In genomic region chr11:105609832-105610781, GRCh38 we compare ENCODE assay signal across 9 cellular contexts. TPM values are rescaled to one million over a fixed set of nuclear protein-coding genes. Genes with fewer than 3 reads are reported as not detected.
A peak's percentile ranks its signal among the peaks of the same experiment; 100 is the strongest.
DNase-seq lines count a peak whose midpoint lies in the region; ATAC-seq and TF ChIP-seq lines count a peak whose summit lies in the region.
"Had no signal": no experiment of that assay in that cellular context is flagged by ENCODE, and none has a peak within 500 bp of the region (broad histone marks: within the 10 kb centered on the region; RNA-seq: fewer than 3 reads in every experiment).

GRIA4 (plus strand) TSS chr11:105610073; CDS start chr11:105610998, 925 bp downstream.

- no peaks in the 10 kb centered on the region for H3K9me2 ChIP-seq in PC-3 (replicated peaks; ENCODE audit: low read length)

- no peaks in the 10 kb centered on the region for H3K9me3 ChIP-seq in PC-3 (ENCODE audit: low read length)
- no peaks in the 10 kb centered on the region for H3K9me3 ChIP-seq in effector memory CD4-positive, alpha-beta T cell (ENCODE audit: control insufficient read depth, low read length)
- peaks cover 0 to 6% (median 0%) of the 10 kb centered on the region in 3 donors for H3K9me3 ChIP-seq in tibial artery

- H3K79me2 ChIP-seq in PC-3 (ENCODE audit: low read length), result no peaks in the 10 kb centered on the region

- H3K4me2 ChIP-seq in PC-3 (ENCODE audit: low read length), result peak within 1 kb of the TSS; percentile 42

- H3K36me3 ChIP-seq in PC-3 (ENCODE audit: low read depth, low read length), result no peaks in the 10 kb centered on the region
- no peaks in the 10 kb centered on the region for H3K36me3 ChIP-seq in effector memory CD4-positive, alpha-beta T cell (ENCODE audit: control insufficient read depth, insufficient read depth, low read length)
- no peaks in the 10 kb centered on the region for H3K36me3 ChIP-seq in tibial artery

- H3K36me3 Mint-ChIP-seq in memory B cell, result peaks cover 2% of the 10 kb centered on the region

- 0 out of 2 replicates have a peak, but pooled peaks cover 3% of the 10 kb centered on the region for H3K4me1 ChIP-seq in PC-3 (ENCODE audit: insufficient read depth, low read length)
- H3K4me1 ChIP-seq in effector memory CD4-positive, alpha-beta T cell (ENCODE audit: control insufficient read depth, insufficient read depth, low read length, poor library complexity, severe bottlenecking), result peaks cover 3% of the 10 kb centered on the region
- peaks cover 0 to 19% (median 11%) of the 10 kb centered on the region in 4 donors for H3K4me1 ChIP-seq in tibial artery

- H3K27me3 ChIP-seq in PC-3 (ENCODE audit: low read length) (peaks cover 37% of the 10 kb centered on the region), tibial artery (peaks cover 0 to 17% of the 10 kb centered on the region in 2 donors)
- H3K27me3 ChIP-seq in effector memory CD4-positive, alpha-beta T cell (replicated peaks; ENCODE audit: control insufficient read depth, insufficient read depth, low read length, poor library complexity, severe bottlenecking), result peaks cover 5% of the 10 kb centered on the region

- CTCF ChIA-PET in PC-3 (lab: Charles Lee), result no interaction called here

- TF ChIP-seq CTCF in PC-3 (conservative IDR thresholded peaks at IDR 0.05; ENCODE audit: low read depth, low read length) (no peak), tibial artery (IDR thresholded peaks at IDR 0.05) (no peak)

- H2AFZ ChIP-seq in PC-3 (ENCODE audit: low read length), result peak within 1 kb of the TSS; percentile 47; the same call in 1 of the 2 replicates

- H3K9me3 Mint-ChIP-seq in memory B cell, result peaks cover 4% of the 10 kb centered on the region

- H3K27me3 Mint-ChIP-seq in memory B cell, result peaks cover 15% of the 10 kb centered on the region

- H3K27ac Mint-ChIP-seq in memory B cell, result no peak within 1 kb of the TSS

- H3K4me3 ChIP-seq in PC-3 (ENCODE audit: low read length) (peak within 1 kb of the TSS; percentile 16; the same call in 1 of the 2 replicates), tibial artery (peak within 1 kb of the TSS; percentile 17 to 47)
- H3K4me3 ChIP-seq in effector memory CD4-positive, alpha-beta T cell (ENCODE audit: insufficient read depth, low read depth, low read length, poor library complexity, severe bottlenecking), result peak within 1 kb of the TSS; percentile 18

- POLR2A ChIA-PET in PC-3 (lab: Charles Lee; ENCODE audit: unreplicated experiment), result no interaction called here

- ATAC-seq in PC-3 (peak; percentile 60), memory B cell (ENCODE audit: low read depth) (no peak), GM21390 (IDR thresholded peaks at IDR 0.05; ENCODE audit: unreplicated experiment) (no peak)

- H3K4me1 Mint-ChIP-seq in memory B cell, result peaks cover 2% of the 10 kb centered on the region

- H3K9ac ChIP-seq in PC-3 (ENCODE audit: low read length), result no peak within 1 kb of the TSS

- no peaks in the 10 kb centered on the region for H3F3A ChIP-seq in PC-3 (ENCODE audit: low read length, unreplicated experiment)

- intact Hi-C loops in PC-3 (cut with micrococcal nuclease) (loop anchor here (1.0 kb wide), 1 partner anchor 252 kb away; no protein-coding TSS in a partner anchor), tibial artery (cut with DNase I; ENCODE audit: low total_unique reads) (no loop called here)

- no TSS peak for BruUV-seq in PC-3 (replicated peaks; lab: Mats Ljungman, UMichigan)

- DNase-seq in activated CD8-positive, alpha-beta memory T cell treated with anti-CD3 and anti-CD28 coated beads, Interleukin-2, amount 50 U/mL, for 48 hours, result peak; percentile 46
- DNase-seq in activated CD8-positive, alpha-beta memory T cell treated with anti-CD3 and anti-CD28 coated beads for 24 hours, result no peak
- no peak for DNase-seq in PC-3
- no peak for DNase-seq in effector memory CD4-positive, alpha-beta T cell
- no peak for DNase-seq in memory B cell (ENCODE audit: low spot score in 2 of 2)
- DNase-seq in tibial artery, result peak; percentile 32 to 64
- DNase-seq in NCI-H2196 (lab: John Stamatoyannopoulos, UW; ENCODE audit: unreplicated experiment), result no peak

- H3K27ac ChIP-seq in PC-3 (ENCODE audit: low read length), result no peak within 1 kb of the TSS
- no peak within 1 kb of the TSS for H3K27ac ChIP-seq in effector memory CD4-positive, alpha-beta T cell (ENCODE audit: insufficient read depth, low read length, poor library complexity, severe bottlenecking)
- no peak within 1 kb of the TSS for H3K27ac ChIP-seq in tibial artery

- no peaks in the 10 kb centered on the region for H4K20me1 ChIP-seq in PC-3 (ENCODE audit: low read length)

- H3K4me3 Mint-ChIP-seq in memory B cell, result peak within 1 kb of the TSS; percentile 17

RNA-seq across cellular contexts. Expression of gene GRIA4, which starts in this region (rescaled TPM):
- not detected in 2 replicates for total RNA-seq in PC-3 (2014; rRNA removed)
- total RNA-seq: activated CD8-positive, alpha-beta memory T cell treated with anti-CD3 and anti-CD28 coated beads for 36 hours had no signal

Comparison
In these comparisons a context has a peak if more than half of its experiments do, and no peak if none do; other contexts are left out.
1. DNase-seq: peak in activated CD8-positive, alpha-beta memory T cell treated with anti-CD3 and anti-CD28 coated beads, Interleukin-2, amount 50 U/mL, for 48 hours (single experiment) and tibial artery (2 of 2); none in activated CD8-positive, alpha-beta memory T cell treated with anti-CD3 and anti-CD28 coated beads for 24 hours (single experiment), PC-3 (single experiment), effector memory CD4-positive, alpha-beta T cell (0 of 3), memory B cell (0 of 2) and NCI-H2196 (single experiment).
2. Peak in ATAC-seq, H3K4me3 ChIP-seq and H3K4me2 ChIP-seq in PC-3; RNA of the gene not detected or under 1 TPM.
3. Peak in every context shown above with its lines, with median percentiles within 50 percentile points of each other: H3K4me3 ChIP-seq.